10 cellular contexts compared by ENCODE assay signal in the genomic region with DNA sequence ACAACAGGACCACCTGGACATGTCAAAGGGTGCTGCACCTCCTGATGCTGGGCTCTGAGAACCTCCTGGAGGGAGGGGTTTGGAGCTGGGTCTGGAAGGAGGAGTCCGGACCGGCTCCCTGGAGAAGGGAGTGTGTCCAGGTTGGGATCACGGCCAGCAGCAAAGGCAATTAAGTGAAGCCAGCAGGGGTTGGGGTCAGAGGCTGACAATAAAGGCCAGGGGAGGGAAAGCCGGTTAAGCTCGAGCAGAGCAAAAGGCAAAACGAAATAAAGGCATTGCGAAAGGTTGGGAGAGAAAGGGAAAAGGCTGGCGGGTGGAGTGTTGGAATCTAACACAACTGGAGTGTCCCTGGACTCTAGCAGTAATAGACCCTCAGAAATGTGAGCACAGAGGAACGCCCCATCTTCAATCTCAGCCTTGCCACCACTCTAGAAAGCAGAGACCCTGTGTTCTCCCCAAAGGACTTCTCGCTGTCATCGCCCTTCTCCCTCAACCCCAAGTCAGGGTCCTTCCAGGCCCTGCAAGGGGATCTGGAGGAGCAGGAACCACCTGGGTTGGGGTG. TPM values are rescaled to one million over a fixed set of nuclear protein-coding genes. Genes with fewer than 3 reads are reported as not detected.
DNase-seq lines count a peak whose midpoint lies in the region; ATAC-seq and TF ChIP-seq lines count a peak whose summit lies in the region.
"Had no signal": no experiment of that assay in that cellular context is flagged by ENCODE, and none has a peak within 500 bp of the region (broad histone marks: within the 10 kb centered on the region; RNA-seq: fewer than 3 reads in every experiment).

No MANE protein-coding gene starts in this region.

- ATAC-seq in WTC11 = peak; percentile 12
- no peak for ATAC-seq in stimulated activated naive B cell treated with anti-CD40 and anti-IgM and Interleukin-4, amounts not matched to agents 10 μg/mL and 1 μg/mL and 100 μg/mL, for 72 hours (replicated peaks)
- no peak for ATAC-seq in left colon
- ATAC-seq in HG03460 (IDR thresholded peaks at IDR 0.05; ENCODE audit: unreplicated experiment) = no peak

- TF ChIP-seq CTCF in WTC11 (IDR thresholded peaks at IDR 0.05) = no peak

- H3K4me1 Mint-ChIP-seq in activated naive CD4-positive, alpha-beta T cell treated with anti-CD3 and anti-CD28 coated beads for 36 hours (ENCODE audit: low read depth) = peaks cover 11% of the 10 kb centered on the region
- H3K4me1 Mint-ChIP-seq in WTC11 = peaks cover 33% of the 10 kb centered on the region
- peaks cover 8% of the 10 kb centered on the region in 2 donors for H3K4me1 Mint-ChIP-seq in stimulated activated naive B cell treated with anti-CD40 and anti-IgM and Interleukin-4, amounts not matched to agents 10 μg/mL and 1 μg/mL and 100 μg/mL, for 72 hours

- no peak overlapping the region for H3K27ac Mint-ChIP-seq in activated naive CD4-positive, alpha-beta T cell treated with anti-CD3 and anti-CD28 coated beads for 36 hours
- H3K27ac Mint-ChIP-seq in WTC11 = no peak overlapping the region
- no peak overlapping the region for H3K27ac Mint-ChIP-seq in stimulated activated naive B cell treated with anti-CD40 and anti-IgM and Interleukin-4, amounts not matched to agents 10 μg/mL and 1 μg/mL and 100 μg/mL, for 72 hours

- peak overlapping the region; percentile 52 for H3K4me3 Mint-ChIP-seq in activated naive CD4-positive, alpha-beta T cell treated with anti-CD3 and anti-CD28 coated beads for 36 hours
- H3K4me3 Mint-ChIP-seq in WTC11 = peak overlapping the region; percentile 81
- peak overlapping the region; percentile 64 to 69 for H3K4me3 Mint-ChIP-seq in stimulated activated naive B cell treated with anti-CD40 and anti-IgM and Interleukin-4, amounts not matched to agents 10 μg/mL and 1 μg/mL and 100 μg/mL, for 72 hours

- H3K36me3 Mint-ChIP-seq in activated naive CD4-positive, alpha-beta T cell treated with anti-CD3 and anti-CD28 coated beads for 36 hours (ENCODE audit: low read depth) = no peaks in the 10 kb centered on the region
- no peaks in the 10 kb centered on the region for H3K36me3 Mint-ChIP-seq in WTC11
- H3K36me3 Mint-ChIP-seq in stimulated activated naive B cell treated with anti-CD40 and anti-IgM and Interleukin-4, amounts not matched to agents 10 μg/mL and 1 μg/mL and 100 μg/mL, for 72 hours = peaks cover 0 to 3% of the 10 kb centered on the region in 2 donors

- CTCF ChIA-PET in activated naive CD4-positive, alpha-beta T cell treated with anti-CD3 and anti-CD28 coated beads for 36 hours (lab: Charles Lee) = no interaction called here
- CTCF ChIA-PET in WTC11 (lab: Charles Lee) = interaction anchor here (1.2 to 2.6 kb wide), 4 partner anchors 12 to 53 kb away, joined by 4 to 9 read pairs (median 5); no protein-coding TSS in a partner anchor

- peak overlapping the region; percentile 43 for H3K4me3 ChIP-seq in iPS-18c (ENCODE audit: insufficient read depth, low read depth, low read length)

- H3K9me3 ChIP-seq in iPS-18c (ENCODE audit: control insufficient read depth, insufficient read depth, low read length) = no peaks in the 10 kb centered on the region
- H3K9me3 ChIP-seq: transverse colon had no signal

- no peak for DNase-seq in activated naive CD4-positive, alpha-beta T cell treated with anti-CD3 and anti-CD28 coated beads for 36 hours
- DNase-seq in activated naive CD4-positive, alpha-beta T cell treated with Interleukin-2 at 50 U/mL for 16 hours = no peak
- DNase-seq in WTC11 (ENCODE audit: low spot score) = no peak
- no peak for DNase-seq in stimulated activated naive B cell treated with anti-CD40 and anti-IgM and Interleukin-4, amounts not matched to agents 10 μg/mL and 1 μg/mL and 100 μg/mL, for 72 hours
- DNase-seq in globus pallidus (ENCODE audit: low spot score) = no peak
- no peak for DNase-seq in left colon
- DNase-seq: transverse colon had no signal

- POLR2A ChIA-PET in WTC11 (lab: Charles Lee) = interaction anchor here (0.5 kb wide), 1 partner anchor 899 kb away, joined by 4 read pairs; no protein-coding TSS in a partner anchor

- no peaks in the 10 kb centered on the region for H3K9me3 Mint-ChIP-seq in activated naive CD4-positive, alpha-beta T cell treated with anti-CD3 and anti-CD28 coated beads for 36 hours
- H3K9me3 Mint-ChIP-seq in WTC11 = no peaks in the 10 kb centered on the region
- H3K9me3 Mint-ChIP-seq in stimulated activated naive B cell treated with anti-CD40 and anti-IgM and Interleukin-4, amounts not matched to agents 10 μg/mL and 1 μg/mL and 100 μg/mL, for 72 hours = no peaks in the 10 kb centered on the region

- H3K27me3 Mint-ChIP-seq in activated naive CD4-positive, alpha-beta T cell treated with anti-CD3 and anti-CD28 coated beads for 36 hours (ENCODE audit: low read depth) = peaks cover 54% of the 10 kb centered on the region
- H3K27me3 Mint-ChIP-seq in WTC11 (ENCODE audit: low read depth) = peaks cover 58% of the 10 kb centered on the region
- peaks cover 56 to 70% of the 10 kb centered on the region in 2 donors for H3K27me3 Mint-ChIP-seq in stimulated activated naive B cell treated with anti-CD40 and anti-IgM and Interleukin-4, amounts not matched to agents 10 μg/mL and 1 μg/mL and 100 μg/mL, for 72 hours

- intact Hi-C loops in activated naive CD4-positive, alpha-beta T cell treated with anti-CD3 and anti-CD28 coated beads for 36 hours (cut with micrococcal nuclease) = no loop called here
- intact Hi-C loops in left colon (cut with DNase I, micrococcal nuclease) = no loop called here

TF ChIP-seq in WTC11, 78 proteins besides CTCF, POLR2A, EP300 and RAD21 (continues in another document):
- no peak for TF ChIP-seq ZNF138 (CRISPR knock-in tag; conservative IDR thresholded peaks at IDR 0.05)
- no peak for TF ChIP-seq SOX15 (CRISPR knock-in tag; IDR thresholded peaks at IDR 0.05)
- TF ChIP-seq, protein P1, sequence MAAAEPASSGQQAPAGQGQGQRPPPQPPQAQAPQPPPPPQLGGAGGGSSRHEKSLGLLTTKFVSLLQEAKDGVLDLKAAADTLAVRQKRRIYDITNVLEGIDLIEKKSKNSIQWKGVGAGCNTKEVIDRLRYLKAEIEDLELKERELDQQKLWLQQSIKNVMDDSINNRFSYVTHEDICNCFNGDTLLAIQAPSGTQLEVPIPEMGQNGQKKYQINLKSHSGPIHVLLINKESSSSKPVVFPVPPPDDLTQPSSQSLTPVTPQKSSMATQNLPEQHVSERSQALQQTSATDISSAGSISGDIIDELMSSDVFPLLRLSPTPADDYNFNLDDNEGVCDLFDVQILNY (CRISPR knock-in tag; IDR thresholded peaks at IDR 0.05) = no peak
- TF ChIP-seq ESRRA (CRISPR knock-in tag; IDR thresholded peaks at IDR 0.05; ENCODE audit: borderline replicate concordance) = no peak
- TF ChIP-seq, protein P2, sequence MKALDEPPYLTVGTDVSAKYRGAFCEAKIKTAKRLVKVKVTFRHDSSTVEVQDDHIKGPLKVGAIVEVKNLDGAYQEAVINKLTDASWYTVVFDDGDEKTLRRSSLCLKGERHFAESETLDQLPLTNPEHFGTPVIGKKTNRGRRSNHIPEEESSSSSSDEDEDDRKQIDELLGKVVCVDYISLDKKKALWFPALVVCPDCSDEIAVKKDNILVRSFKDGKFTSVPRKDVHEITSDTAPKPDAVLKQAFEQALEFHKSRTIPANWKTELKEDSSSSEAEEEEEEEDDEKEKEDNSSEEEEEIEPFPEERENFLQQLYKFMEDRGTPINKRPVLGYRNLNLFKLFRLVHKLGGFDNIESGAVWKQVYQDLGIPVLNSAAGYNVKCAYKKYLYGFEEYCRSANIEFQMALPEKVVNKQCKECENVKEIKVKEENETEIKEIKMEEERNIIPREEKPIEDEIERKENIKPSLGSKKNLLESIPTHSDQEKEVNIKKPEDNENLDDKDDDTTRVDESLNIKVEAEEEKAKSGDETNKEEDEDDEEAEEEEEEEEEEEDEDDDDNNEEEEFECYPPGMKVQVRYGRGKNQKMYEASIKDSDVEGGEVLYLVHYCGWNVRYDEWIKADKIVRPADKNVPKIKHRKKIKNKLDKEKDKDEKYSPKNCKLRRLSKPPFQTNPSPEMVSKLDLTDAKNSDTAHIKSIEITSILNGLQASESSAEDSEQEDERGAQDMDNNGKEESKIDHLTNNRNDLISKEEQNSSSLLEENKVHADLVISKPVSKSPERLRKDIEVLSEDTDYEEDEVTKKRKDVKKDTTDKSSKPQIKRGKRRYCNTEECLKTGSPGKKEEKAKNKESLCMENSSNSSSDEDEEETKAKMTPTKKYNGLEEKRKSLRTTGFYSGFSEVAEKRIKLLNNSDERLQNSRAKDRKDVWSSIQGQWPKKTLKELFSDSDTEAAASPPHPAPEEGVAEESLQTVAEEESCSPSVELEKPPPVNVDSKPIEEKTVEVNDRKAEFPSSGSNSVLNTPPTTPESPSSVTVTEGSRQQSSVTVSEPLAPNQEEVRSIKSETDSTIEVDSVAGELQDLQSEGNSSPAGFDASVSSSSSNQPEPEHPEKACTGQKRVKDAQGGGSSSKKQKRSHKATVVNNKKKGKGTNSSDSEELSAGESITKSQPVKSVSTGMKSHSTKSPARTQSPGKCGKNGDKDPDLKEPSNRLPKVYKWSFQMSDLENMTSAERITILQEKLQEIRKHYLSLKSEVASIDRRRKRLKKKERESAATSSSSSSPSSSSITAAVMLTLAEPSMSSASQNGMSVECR (CRISPR knock-in tag; IDR thresholded peaks at IDR 0.05; ENCODE audit: borderline replicate concordance) = no peak
- no peak for TF ChIP-seq NR1H2 (CRISPR knock-in tag; IDR thresholded peaks at IDR 0.05)
- TF ChIP-seq ZNF317 (CRISPR knock-in tag; IDR thresholded peaks at IDR 0.05; ENCODE audit: borderline replicate concordance, low read depth) = no peak
- TF ChIP-seq CREB1 (CRISPR knock-in tag; IDR thresholded peaks at IDR 0.05) = no peak
- TF ChIP-seq JUN (CRISPR knock-in tag; IDR thresholded peaks at IDR 0.05) = no peak
- TF ChIP-seq GABPB1 (CRISPR knock-in tag; IDR thresholded peaks at IDR 0.05) = no peak
- TF ChIP-seq, protein P3, sequence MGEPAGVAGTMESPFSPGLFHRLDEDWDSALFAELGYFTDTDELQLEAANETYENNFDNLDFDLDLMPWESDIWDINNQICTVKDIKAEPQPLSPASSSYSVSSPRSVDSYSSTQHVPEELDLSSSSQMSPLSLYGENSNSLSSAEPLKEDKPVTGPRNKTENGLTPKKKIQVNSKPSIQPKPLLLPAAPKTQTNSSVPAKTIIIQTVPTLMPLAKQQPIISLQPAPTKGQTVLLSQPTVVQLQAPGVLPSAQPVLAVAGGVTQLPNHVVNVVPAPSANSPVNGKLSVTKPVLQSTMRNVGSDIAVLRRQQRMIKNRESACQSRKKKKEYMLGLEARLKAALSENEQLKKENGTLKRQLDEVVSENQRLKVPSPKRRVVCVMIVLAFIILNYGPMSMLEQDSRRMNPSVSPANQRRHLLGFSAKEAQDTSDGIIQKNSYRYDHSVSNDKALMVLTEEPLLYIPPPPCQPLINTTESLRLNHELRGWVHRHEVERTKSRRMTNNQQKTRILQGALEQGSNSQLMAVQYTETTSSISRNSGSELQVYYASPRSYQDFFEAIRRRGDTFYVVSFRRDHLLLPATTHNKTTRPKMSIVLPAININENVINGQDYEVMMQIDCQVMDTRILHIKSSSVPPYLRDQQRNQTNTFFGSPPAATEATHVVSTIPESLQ (CRISPR knock-in tag; IDR thresholded peaks at IDR 0.05) = no peak

RNA-seq across cellular contexts. Expression of a gene that starts 0.9 kb away (rescaled TPM):
- total RNA-seq in activated naive CD4-positive, alpha-beta T cell treated with anti-CD3 and anti-CD28 coated beads for 36 hours = not detected
- 1.6 to 3.4 TPM (median 2.3 TPM) in 3 replicates for total RNA-seq in WTC11 (2021)
- under 1 TPM; 0.15 to 0.25 TPM for total RNA-seq in left colon
- total RNA-seq: OCI-LY7 had no signal
